26 cellular contexts compared by ENCODE assay signal in genomic region chr7:128082431-128082830, GRCh38. TPM values are rescaled to one million over a fixed set of nuclear protein-coding genes. Genes with fewer than 3 reads are reported as not detected.
"Had no signal": no experiment of that assay in that cellular context is flagged by ENCODE, and none has a peak within 500 bp of the region (broad histone marks: within the 10 kb centered on the region; RNA-seq: fewer than 3 reads in every experiment).

No MANE protein-coding gene starts in this region.

- H3K36me3 Mint-ChIP-seq: natural killer cell had no signal

- H3K27ac Mint-ChIP-seq: activated CD4-positive, alpha-beta T cell treated with anti-CD3 and anti-CD28 coated beads, Interleukin-2, amount 10 ng/mL, durations not matched to agents 7 days and 5 days; activated CD8-positive, alpha-beta T cell treated with anti-CD3 and anti-CD28 coated beads for 36 hours; activated naive CD4-positive, alpha-beta T cell treated with anti-CD3 and anti-CD28 coated beads, Interleukin-2, amount 50 U/mL, for 24 hours; activated naive CD8-positive, alpha-beta T cell treated with anti-CD3 and anti-CD28 coated beads, Interleukin-2, amount 50 U/mL, for 24 hours; activated T-helper 2 cell treated with anti-CD3 and anti-CD28 coated beads, Interferon-gamma antibody, Interleukin-2, Interleukin-4, amounts not matched to agents 10 μg/mL and 5 μg/mL and 100 μg/mL, durations not matched to agents 14 hours and 24 hours and 36 hours; progenitor cell of endocrine pancreas had no signal

- H3K9me3 ChIP-seq: gastrocnemius medialis, lower lobe of right lung, ovary, tibial nerve had no signal

- H3K4me2 ChIP-seq: hepatocyte had no signal

- H3K4me3 ChIP-seq: gastrocnemius medialis, hepatocyte, lower lobe of right lung, ovary, tibial nerve had no signal

- ATAC-seq: activated CD8-positive, alpha-beta memory T cell treated with anti-CD3 and anti-CD28 coated beads, Interleukin-2, amount 10 ng/mL, durations not matched to agents 7 days and 5 days; activated CD8-positive, alpha-beta T cell treated with anti-CD3 and anti-CD28 coated beads for 36 hours; activated naive CD8-positive, alpha-beta T cell treated with anti-CD3 and anti-CD28 coated beads, Interleukin-2, amount 50 U/mL, for 24 hours; gastrocnemius medialis; left colon; lower lobe of right lung; natural killer cell; T-helper 17 cell; WTC11 had no signal

- H3K4me1 Mint-ChIP-seq: activated CD4-positive, alpha-beta T cell treated with anti-CD3 and anti-CD28 coated beads, Interleukin-2, amount 10 ng/mL, durations not matched to agents 7 days and 5 days; activated CD8-positive, alpha-beta memory T cell treated with anti-CD3 and anti-CD28 coated beads, Interleukin-2, amount 10 ng/mL, durations not matched to agents 7 days and 5 days; activated naive CD4-positive, alpha-beta T cell treated with anti-CD3 and anti-CD28 coated beads, Interleukin-2, amount 50 U/mL, for 24 hours; activated naive CD8-positive, alpha-beta T cell treated with anti-CD3 and anti-CD28 coated beads, Interleukin-2, amount 50 U/mL, for 24 hours; natural killer cell; WTC11 had no signal

- H3K79me2 ChIP-seq: hepatocyte had no signal

- H2AFZ ChIP-seq: hepatocyte had no signal

- H3K4me3 Mint-ChIP-seq: activated CD4-positive, alpha-beta T cell treated with anti-CD3 and anti-CD28 coated beads, Interleukin-2, amount 10 ng/mL, durations not matched to agents 7 days and 5 days; activated CD8-positive, alpha-beta memory T cell treated with anti-CD3 and anti-CD28 coated beads, Interleukin-2, amount 10 ng/mL, durations not matched to agents 7 days and 5 days; activated CD8-positive, alpha-beta T cell treated with anti-CD3 and anti-CD28 coated beads for 36 hours; activated naive CD4-positive, alpha-beta T cell treated with anti-CD3 and anti-CD28 coated beads, Interleukin-2, amount 50 U/mL, for 24 hours; activated naive CD8-positive, alpha-beta T cell treated with anti-CD3 and anti-CD28 coated beads, Interleukin-2, amount 50 U/mL, for 24 hours; natural killer cell; T-helper 17 cell; WTC11 had no signal

- H3K9me3 Mint-ChIP-seq: activated CD4-positive, alpha-beta T cell treated with anti-CD3 and anti-CD28 coated beads, Interleukin-2, amount 10 ng/mL, durations not matched to agents 7 days and 5 days; activated CD8-positive, alpha-beta T cell treated with anti-CD3 and anti-CD28 coated beads for 36 hours; activated naive CD4-positive, alpha-beta T cell treated with anti-CD3 and anti-CD28 coated beads, Interleukin-2, amount 50 U/mL, for 24 hours; activated naive CD8-positive, alpha-beta T cell treated with anti-CD3 and anti-CD28 coated beads, Interleukin-2, amount 50 U/mL, for 24 hours; activated T-helper 2 cell treated with anti-CD3 and anti-CD28 coated beads, Interferon-gamma antibody, Interleukin-2, Interleukin-4, amounts not matched to agents 10 μg/mL and 5 μg/mL and 100 μg/mL, durations not matched to agents 14 hours and 24 hours and 36 hours; natural killer cell; WTC11 had no signal

- H3K27me3 Mint-ChIP-seq: activated CD4-positive, alpha-beta T cell treated with anti-CD3 and anti-CD28 coated beads, Interleukin-2, amount 10 ng/mL, durations not matched to agents 7 days and 5 days; activated CD8-positive, alpha-beta memory T cell treated with anti-CD3 and anti-CD28 coated beads, Interleukin-2, amount 10 ng/mL, durations not matched to agents 7 days and 5 days; activated CD8-positive, alpha-beta T cell treated with anti-CD3 and anti-CD28 coated beads for 36 hours; activated naive CD4-positive, alpha-beta T cell treated with anti-CD3 and anti-CD28 coated beads, Interleukin-2, amount 50 U/mL, for 24 hours; activated naive CD8-positive, alpha-beta T cell treated with anti-CD3 and anti-CD28 coated beads, Interleukin-2, amount 50 U/mL, for 24 hours; progenitor cell of endocrine pancreas; T-helper 17 cell had no signal

- H3K4me1 ChIP-seq: gastrocnemius medialis, lower lobe of right lung had no signal

- H3K27me3 ChIP-seq: gastrocnemius medialis, hepatocyte, ovary, tibial nerve had no signal

- H3K36me3 ChIP-seq: ovary had no signal

- DNase-seq: activated CD4-positive, alpha-beta T cell treated with anti-CD3 and anti-CD28 coated beads for 1 hour; activated CD4-positive, alpha-beta T cell treated with anti-CD3 and anti-CD28 coated beads, Interleukin-2, amount 10 ng/mL, durations not matched to agents 7 days and 5 days; activated CD8-positive, alpha-beta memory T cell treated with anti-CD3 and anti-CD28 coated beads, Interleukin-2, amount 10 ng/mL, durations not matched to agents 7 days and 5 days; activated CD8-positive, alpha-beta T cell treated with anti-CD3 and anti-CD28 coated beads for 36 hours; activated naive CD8-positive, alpha-beta T cell treated with anti-CD3 and anti-CD28 coated beads, Interleukin-2, amount 50 U/mL, for 24 hours; activated T-cell treated with anti-CD3 and anti-CD28 coated beads, Interleukin-2, amount 50 U/mL, for 48 hours; dermis blood vessel endothelial cell; effector CD8-positive, alpha-beta T cell; gastrocnemius medialis; islet precursor cell; left colon; mesenchymal stem cell; natural killer cell; ovary; stimulated activated CD4-positive, alpha-beta T cell treated with anti-CD3 and anti-CD28 coated beads, Interleukin-15, amount 100 ng/mL, for 24 hours; stimulated activated CD4-positive, alpha-beta T cell treated with anti-CD3 and anti-CD28 coated beads, Interleukin-2, amount 100 ng/mL, for 24 hours; stimulated activated naive CD4-positive, alpha-beta T cell; SW 1271; T-helper 17 cell had no signal

- H3K27ac ChIP-seq: gastrocnemius medialis, hepatocyte, lower lobe of right lung, ovary, tibial nerve had no signal

RNA-seq across cellular contexts. Expression of gene LRRC4, which starts 51.2 kb away (rescaled TPM):
- total RNA-seq: activated CD4-positive, alpha-beta T cell treated with anti-CD3 and anti-CD28 coated beads, Interleukin-2, amount 10 ng/mL, durations not matched to agents 7 days and 5 days; activated CD8-positive, alpha-beta memory T cell treated with anti-CD3 and anti-CD28 coated beads, Interleukin-2, amount 10 ng/mL, durations not matched to agents 7 days and 5 days; activated CD8-positive, alpha-beta T cell treated with anti-CD3 and anti-CD28 coated beads for 36 hours had no signal
